ENCODE assay signal across 8 cellular contexts in the genomic region with DNA sequence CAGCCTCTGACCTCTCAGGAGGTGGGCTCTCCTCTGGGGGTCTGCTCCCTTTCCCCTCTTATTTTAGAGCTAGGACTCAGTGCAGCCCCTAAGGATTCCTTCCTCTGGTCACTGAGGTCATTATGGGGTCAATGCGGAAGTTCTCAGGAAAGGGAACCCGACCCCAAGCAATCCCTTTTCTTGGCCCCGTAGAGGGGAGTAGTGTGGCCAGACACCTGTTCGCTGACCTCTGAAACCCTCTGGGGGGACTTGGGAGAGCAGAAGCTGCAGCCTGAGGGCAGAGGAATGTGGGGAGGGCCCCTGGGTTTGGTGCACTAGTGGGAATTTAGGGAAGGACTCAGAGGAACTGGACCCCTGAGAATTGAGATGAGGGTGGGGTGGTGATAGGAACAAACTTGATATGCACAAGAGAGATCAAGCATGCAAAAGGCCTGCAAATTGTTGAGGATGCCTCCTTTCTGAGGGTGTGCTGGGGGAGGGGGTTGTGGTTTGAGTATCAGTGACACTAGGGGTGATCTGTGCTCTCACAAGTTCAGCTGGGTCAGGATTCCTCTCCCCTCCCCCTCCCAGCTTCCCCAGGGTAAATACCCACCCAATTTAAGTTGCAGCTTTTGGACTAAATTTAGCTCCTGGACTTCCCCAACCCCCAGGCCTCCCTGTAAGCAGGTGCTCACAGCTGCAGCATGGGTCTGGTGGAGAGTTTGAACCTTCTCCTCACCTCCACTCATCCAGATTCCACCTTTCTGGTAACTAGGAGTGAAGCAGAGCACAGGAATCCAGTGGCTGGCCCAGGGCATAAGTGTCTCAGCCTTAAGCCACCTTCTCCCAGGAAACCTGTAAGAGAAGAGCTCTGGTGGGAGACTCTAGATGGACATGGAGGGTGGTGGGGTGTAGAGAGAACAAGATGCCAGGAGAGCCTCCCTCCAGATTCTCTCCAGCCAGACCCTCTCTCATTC. TPM values are rescaled to one million over a fixed set of nuclear protein-coding genes. Genes with fewer than 3 reads are reported as not detected.
A peak's percentile ranks its signal among the peaks of the same experiment; 100 is the strongest.
DNase-seq lines count a peak whose midpoint lies in the region; ATAC-seq and TF ChIP-seq lines count a peak whose summit lies in the region.

No MANE protein-coding gene starts in this region.

- H3K27me3 ChIP-seq in hepatocyte, result no peaks in the 10 kb centered on the region

- 10% methylated on average over 4 of the region's 4 CpGs for WGBS in hepatocyte (ENCODE audit: low lambda C conversion rate, missing lambda C conversion rate)

- H3K9me2 ChIP-seq in hepatocyte (replicated peaks; ENCODE audit: insufficient read depth), result no peaks in the 10 kb centered on the region

- H3K9me3 ChIP-seq in ES-I3 (ENCODE audit: control insufficient read depth, insufficient read depth, low read length) (no peaks in the 10 kb centered on the region), hepatocyte (ENCODE audit: low read depth) (no peaks in the 10 kb centered on the region)

- peak overlapping the region; percentile 97 for H3K4me3 Mint-ChIP-seq in activated T-helper 2 cell treated with anti-CD3 and anti-CD28 coated beads, Interferon-gamma antibody, Interleukin-2, Interleukin-4, amounts not matched to agents 10 μg/mL and 5 μg/mL and 100 μg/mL, durations not matched to agents 14 hours and 24 hours and 36 hours (ENCODE audit: low read depth)

- H3K36me3 ChIP-seq in ES-I3 (ENCODE audit: insufficient read depth, low read length) (no peaks in the 10 kb centered on the region), hepatocyte (replicated peaks; ENCODE audit: insufficient read depth, low read depth) (no peaks in the 10 kb centered on the region)

- peak overlapping the region; percentile 80 for H3K4me2 ChIP-seq in hepatocyte

- peak; percentile 32 for ATAC-seq in GM21737 (IDR thresholded peaks at IDR 0.05; ENCODE audit: unreplicated experiment)

- H3K79me2 ChIP-seq in hepatocyte, result peaks cover 68% of the 10 kb centered on the region

- peak overlapping the region; percentile 10 for H3K4me3 ChIP-seq in hepatocyte

- H3K36me3 Mint-ChIP-seq in activated T-helper 2 cell treated with anti-CD3 and anti-CD28 coated beads, Interferon-gamma antibody, Interleukin-2, Interleukin-4, amounts not matched to agents 10 μg/mL and 5 μg/mL and 100 μg/mL, durations not matched to agents 14 hours and 24 hours and 36 hours (ENCODE audit: low read depth), result peaks cover 6% of the 10 kb centered on the region

- peak overlapping the region; percentile 75 for H3K9ac ChIP-seq in ES-I3 (ENCODE audit: low read depth, low read length)

- H3K4me1 Mint-ChIP-seq in activated T-helper 2 cell treated with anti-CD3 and anti-CD28 coated beads, Interferon-gamma antibody, Interleukin-2, Interleukin-4, amounts not matched to agents 10 μg/mL and 5 μg/mL and 100 μg/mL, durations not matched to agents 14 hours and 24 hours and 36 hours (ENCODE audit: low read depth), result peaks cover 51% of the 10 kb centered on the region

- H3K4me1 ChIP-seq in ES-I3 (ENCODE audit: insufficient read depth, low read length), result peaks cover 36% of the 10 kb centered on the region
- peaks cover 60% of the 10 kb centered on the region for H3K4me1 ChIP-seq in hepatocyte (ENCODE audit: insufficient read depth)

- no peak for TF ChIP-seq CTCF in hepatocyte (IDR thresholded peaks at IDR 0.05; ENCODE audit: poor library complexity)

- H3K27ac ChIP-seq in hepatocyte, result peak overlapping the region; percentile 99

- H3K27ac Mint-ChIP-seq in activated T-helper 2 cell treated with anti-CD3 and anti-CD28 coated beads, Interferon-gamma antibody, Interleukin-2, Interleukin-4, amounts not matched to agents 10 μg/mL and 5 μg/mL and 100 μg/mL, durations not matched to agents 14 hours and 24 hours and 36 hours, result peak overlapping the region; percentile 100

- no peaks in the 10 kb centered on the region for H3K9me3 Mint-ChIP-seq in activated T-helper 2 cell treated with anti-CD3 and anti-CD28 coated beads, Interferon-gamma antibody, Interleukin-2, Interleukin-4, amounts not matched to agents 10 μg/mL and 5 μg/mL and 100 μg/mL, durations not matched to agents 14 hours and 24 hours and 36 hours

- no peaks in the 10 kb centered on the region for H4K20me1 ChIP-seq in hepatocyte (ENCODE audit: insufficient read depth, poor library complexity, severe bottlenecking)

- intact Hi-C loops in activated T-helper 2 cell treated with anti-CD3 and anti-CD28 coated beads, Interferon-gamma antibody, Interleukin-2, Interleukin-4, amounts not matched to agents 10 μg/mL and 5 μg/mL and 100 μg/mL, durations not matched to agents 14 hours and 24 hours and 36 hours (cut with micrococcal nuclease), result loop anchor here (1.0 to 10.0 kb wide), 6 partner anchors 17 to 678 kb away; a partner anchor contains a TSS

- no peaks in the 10 kb centered on the region for H3K27me3 Mint-ChIP-seq in activated T-helper 2 cell treated with anti-CD3 and anti-CD28 coated beads, Interferon-gamma antibody, Interleukin-2, Interleukin-4, amounts not matched to agents 10 μg/mL and 5 μg/mL and 100 μg/mL, durations not matched to agents 14 hours and 24 hours and 36 hours (ENCODE audit: low read depth)

- no peak overlapping the region for H2AFZ ChIP-seq in hepatocyte

- peak; percentile 29 for DNase-seq in MV-4-11 (lab: John Stamatoyannopoulos, UW)
- peak; percentile 67 for DNase-seq in activated T-helper 2 cell treated with anti-CD3 and anti-CD28 coated beads, Interferon-gamma antibody, Interleukin-2, Interleukin-4, amounts not matched to agents 10 μg/mL and 5 μg/mL and 100 μg/mL, durations not matched to agents 14 hours and 24 hours and 36 hours (ENCODE audit: low spot score)
- peak; percentile 43 for DNase-seq in hepatocyte (ENCODE audit: low spot score)
- peak; percentile 89 for DNase-seq in stimulated activated CD4-positive, alpha-beta T cell treated with anti-CD3 and anti-CD28 coated beads, Interleukin-1b, Interleukin-23, amount 100 ng/mL, for 48 hours
- no peak for DNase-seq in NCI-H1105 (lab: John Stamatoyannopoulos, UW)
- no peak for DNase-seq in NCI-H2227 (lab: John Stamatoyannopoulos, UW; ENCODE audit: unreplicated experiment)

RNA-seq across cellular contexts. Expression of a gene that starts 13.5 kb away (rescaled TPM):
- total RNA-seq in activated T-helper 2 cell treated with anti-CD3 and anti-CD28 coated beads, Interferon-gamma antibody, Interleukin-2, Interleukin-4, amounts not matched to agents 10 μg/mL and 5 μg/mL and 100 μg/mL, durations not matched to agents 14 hours and 24 hours and 36 hours, result 2.7 and 2.9 TPM in 2 replicates
- total RNA-seq in hepatocyte, result 3.7 and 8.1 TPM in 2 replicates
- polyA plus RNA-seq in hepatocyte, result 19.7 and 28.0 TPM in 2 replicates

RNA-seq across cellular contexts. Expression of a gene that starts 16.7 kb away (rescaled TPM):
- 217 and 221 TPM in 2 replicates for total RNA-seq in activated T-helper 2 cell treated with anti-CD3 and anti-CD28 coated beads, Interferon-gamma antibody, Interleukin-2, Interleukin-4, amounts not matched to agents 10 μg/mL and 5 μg/mL and 100 μg/mL, durations not matched to agents 14 hours and 24 hours and 36 hours
- 302 and 388 TPM in 2 replicates for total RNA-seq in hepatocyte
- 150 and 181 TPM in 2 replicates for polyA plus RNA-seq in hepatocyte

RNA-seq across cellular contexts. Expression of a gene that starts 47.1 kb away (rescaled TPM):
- 0.37 and 1.9 TPM in 2 replicates for total RNA-seq in activated T-helper 2 cell treated with anti-CD3 and anti-CD28 coated beads, Interferon-gamma antibody, Interleukin-2, Interleukin-4, amounts not matched to agents 10 μg/mL and 5 μg/mL and 100 μg/mL, durations not matched to agents 14 hours and 24 hours and 36 hours
- not detected in 2 replicates for total RNA-seq in hepatocyte
- polyA plus RNA-seq in hepatocyte, result 0.39 TPM in 1 of 2 replicates, not detected in the other

RNA-seq across cellular contexts. Expression of a gene that starts 54.8 kb away (rescaled TPM):
- 1.6 and 1.8 TPM in 2 replicates for total RNA-seq in activated T-helper 2 cell treated with anti-CD3 and anti-CD28 coated beads, Interferon-gamma antibody, Interleukin-2, Interleukin-4, amounts not matched to agents 10 μg/mL and 5 μg/mL and 100 μg/mL, durations not matched to agents 14 hours and 24 hours and 36 hours
- total RNA-seq in hepatocyte, result 1.0 and 3.0 TPM in 2 replicates
- 7.1 and 8.8 TPM in 2 replicates for polyA plus RNA-seq in hepatocyte

Comparison
In these comparisons a context has a peak if more than half of its experiments do, and no peak if none do; other contexts are left out.
1. DNase-seq: peak in MV-4-11 (single experiment), activated T-helper 2 cell treated with anti-CD3 and anti-CD28 coated beads, Interferon-gamma antibody, Interleukin-2, Interleukin-4, amounts not matched to agents 10 μg/mL and 5 μg/mL and 100 μg/mL, durations not matched to agents 14 hours and 24 hours and 36 hours (single experiment), hepatocyte (single experiment) and stimulated activated CD4-positive, alpha-beta T cell treated with anti-CD3 and anti-CD28 coated beads, Interleukin-1b, Interleukin-23, amount 100 ng/mL, for 48 hours (single experiment); none in NCI-H1105 (single experiment) and NCI-H2227 (single experiment).